ENCODE assay signal across 30 cellular contexts in genomic region chr11:74853223-74853622, GRCh38.
"Had no signal": no experiment of that assay in that cellular context is flagged by ENCODE, and none has a peak within 500 bp of the region (broad histone marks: within the 10 kb centered on the region; RNA-seq: fewer than 3 reads in every experiment).

No MANE protein-coding gene starts in this region.

- DNase-seq: naive thymus-derived CD4-positive, alpha-beta T cell; natural killer cell; occipital lobe; ovary; posterior cingulate gyrus; psoas muscle; right cardiac atrium; right lobe of liver; sigmoid colon; small intestine; stimulated activated CD4-positive, alpha-beta T cell treated with anti-CD3 and anti-CD28 coated beads, Interleukin-12 subunit alpha, Interleukin-12 subunit beta, amount 100 ng/mL, for 4 hours; stimulated activated CD4-positive, alpha-beta T cell treated with anti-CD3 and anti-CD28 coated beads, Interleukin-1b, Interleukin-23, amount 100 ng/mL, for 48 hours; stimulated activated CD4-positive, alpha-beta T cell treated with anti-CD3 and anti-CD28 coated beads, Interleukin-4, amount 100 ng/mL, for 1 hour; stimulated activated CD4-positive, alpha-beta T cell treated with anti-CD3 and anti-CD28 coated beads, Interleukin-4, amount 100 ng/mL, for 4 hours; stimulated activated CD8-positive, alpha-beta memory T cell treated with anti-CD3 and anti-CD28 coated beads, Interleukin-4, amount 100 ng/mL, for 48 hours; stimulated activated naive CD4-positive, alpha-beta T cell; stimulated activated naive CD8-positive, alpha-beta T cell treated with anti-CD3 and anti-CD28 coated beads, Interleukin-15, amount 100 ng/mL, for 72 hours; stimulated activated naive CD8-positive, alpha-beta T cell treated with anti-CD3 and anti-CD28 coated beads, Interleukin-15, Interleukin-2, amounts not matched to agents 100 U/mL and 50 U/mL, for 24 hours; substantia nigra; testis; tibial artery; transverse colon; upper lobe of right lung; uterus had no signal

- ATAC-seq: naive thymus-derived CD4-positive, alpha-beta T cell; natural killer cell; psoas muscle; right cardiac atrium; right lobe of liver; stimulated activated naive CD8-positive, alpha-beta T cell treated with anti-CD3 and anti-CD28 coated beads, Interleukin-15, amount 100 ng/mL, for 72 hours; stimulated activated naive CD8-positive, alpha-beta T cell treated with anti-CD3 and anti-CD28 coated beads, Interleukin-15, Interleukin-2, amounts not matched to agents 100 U/mL and 50 U/mL, for 24 hours; upper lobe of right lung had no signal

- H3K4me1 ChIP-seq: parathyroid adenoma, psoas muscle, right lobe of liver, sigmoid colon, suprapubic skin, testis, tibial artery, transverse colon, upper lobe of right lung, uterus had no signal

- H3K9me3 ChIP-seq: ovary, psoas muscle, right lobe of liver, sigmoid colon, suprapubic skin, testis, tibial artery, transverse colon, upper lobe of right lung, uterus had no signal

- H3K4me3 Mint-ChIP-seq: naive thymus-derived CD4-positive, alpha-beta T cell; natural killer cell; nephron; neural progenitor cell; stimulated activated naive CD8-positive, alpha-beta T cell treated with anti-CD3 and anti-CD28 coated beads, Interleukin-15, amount 100 ng/mL, for 72 hours; type B pancreatic cell had no signal

- H3K4me3 ChIP-seq: neural progenitor cell, ovary, psoas muscle, right lobe of liver, sigmoid colon, suprapubic skin, testis, tibial artery, transverse colon, upper lobe of right lung, uterus had no signal

- H3K4me1 Mint-ChIP-seq: nephron; stimulated activated naive CD8-positive, alpha-beta T cell treated with anti-CD3 and anti-CD28 coated beads, Interleukin-15, amount 100 ng/mL, for 72 hours had no signal

- H3K36me3 ChIP-seq: neural progenitor cell, ovary, right lobe of liver, uterus had no signal

- H3K27ac ChIP-seq: neural progenitor cell, ovary, parathyroid adenoma, psoas muscle, right lobe of liver, sigmoid colon, suprapubic skin, testis, tibial artery, transverse colon, upper lobe of right lung, uterus had no signal

- H3K9me3 Mint-ChIP-seq: natural killer cell; nephron; neural progenitor cell; stimulated activated naive CD8-positive, alpha-beta T cell treated with anti-CD3 and anti-CD28 coated beads, Interleukin-15, amount 100 ng/mL, for 72 hours; type B pancreatic cell had no signal

- H3K27me3 Mint-ChIP-seq: naive thymus-derived CD4-positive, alpha-beta T cell; progenitor cell of endocrine pancreas; stimulated activated naive CD8-positive, alpha-beta T cell treated with anti-CD3 and anti-CD28 coated beads, Interleukin-15, amount 100 ng/mL, for 72 hours; type B pancreatic cell had no signal

- H3K36me3 Mint-ChIP-seq: natural killer cell had no signal

- H3K27ac Mint-ChIP-seq: nephron, neural progenitor cell, progenitor cell of endocrine pancreas, type B pancreatic cell had no signal

- H3K27me3 ChIP-seq: neural progenitor cell, ovary, right lobe of liver, sigmoid colon, suprapubic skin, testis, tibial artery, transverse colon, upper lobe of right lung, uterus had no signal
